ENCODE assay signal across 9 cellular contexts in the genomic region with DNA sequence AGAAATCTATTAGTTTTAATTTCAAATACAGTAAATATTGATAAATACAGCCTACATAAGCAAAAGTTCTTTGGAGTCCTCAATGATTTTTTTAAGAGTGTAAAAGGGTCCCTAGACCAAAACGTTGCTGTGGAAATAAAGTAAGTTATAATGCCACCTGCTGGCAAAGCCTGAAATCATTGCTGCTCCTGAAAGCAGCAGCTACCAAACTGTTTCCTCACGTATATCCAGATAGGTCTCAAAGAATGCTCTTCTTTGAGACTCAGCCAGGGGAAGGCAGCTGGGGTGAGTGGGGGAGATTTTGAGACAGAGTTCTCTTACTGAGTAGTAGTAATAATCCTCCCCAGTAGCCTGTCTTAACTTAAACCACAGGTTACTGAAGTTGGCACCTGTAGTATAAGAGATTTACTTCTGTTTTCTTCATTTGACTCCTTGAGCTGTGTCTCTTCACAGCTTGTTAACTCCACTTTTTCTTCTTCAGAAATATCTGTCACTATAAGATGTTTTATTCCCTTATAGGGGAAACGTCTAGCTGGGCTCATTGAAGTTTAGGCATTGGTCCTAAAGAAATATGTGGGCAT.
DNase-seq lines count a peak whose midpoint lies in the region; TF ChIP-seq lines count a peak whose summit lies in the region.
"Had no signal": no experiment of that assay in that cellular context is flagged by ENCODE, and none has a peak within 500 bp of the region (broad histone marks: within the 10 kb centered on the region; RNA-seq: fewer than 3 reads in every experiment).

No MANE protein-coding gene starts in this region.

- H3K27me3 ChIP-seq in GM06990 (replicated peaks; ENCODE audit: control insufficient read depth, insufficient read depth, low read length) (no peaks in the 10 kb centered on the region), neural cell (ENCODE audit: insufficient read depth, low read depth, low read length) (no peaks in the 10 kb centered on the region)

- H3K9me3 ChIP-seq in neural cell (ENCODE audit: low read length) = no peaks in the 10 kb centered on the region

- TF ChIP-seq CTCF in GM06990 (IDR thresholded peaks at IDR 0.05; ENCODE audit: insufficient read depth, low read length, poor library complexity, severe bottlenecking) = peak; percentile 67
- TF ChIP-seq CTCF in LNCAP (IDR thresholded peaks at IDR 0.05) = peak; percentile 80
- peak; percentile 60 for TF ChIP-seq CTCF in endothelial cell (IDR thresholded peaks at IDR 0.05; ENCODE audit: unreplicated experiment)
- TF ChIP-seq CTCF in neural cell (IDR thresholded peaks at IDR 0.05; ENCODE audit: poor library complexity, severe bottlenecking) = peak; percentile 75

- H2AFZ ChIP-seq in neural cell (ENCODE audit: low read depth, low read length) = no peak overlapping the region

- H4K20me1 ChIP-seq in neural cell (ENCODE audit: insufficient read depth) = no peaks in the 10 kb centered on the region

- H3K4me1 Mint-ChIP-seq in endothelial cell (ENCODE audit: unreplicated experiment) = no peaks in the 10 kb centered on the region
- H3K4me1 Mint-ChIP-seq in T-helper 2 cell treated with Interferon-gamma antibody and Interleukin-4, amounts not matched to agents 5 μg/mL and 100 μg/mL, for 36 hours (ENCODE audit: low read depth) = peaks cover 4% of the 10 kb centered on the region

- no peaks in the 10 kb centered on the region for H3K79me2 ChIP-seq in neural cell (replicated peaks; ENCODE audit: insufficient read depth, low read length)

- DNase-seq in AG08396 (ENCODE audit: low spot score) (peak; percentile 49), GM06990 (ENCODE audit: extremely low read depth, insufficient read length) (no peak), T follicular helper cell (ENCODE audit: low read depth) (peak; percentile 0), endothelial cell (ENCODE audit: low spot score) (peak; percentile 60), NCI-H146 (lab: John Stamatoyannopoulos, UW) (no peak)
- no peak for DNase-seq in T-helper 2 cell treated with Interferon-gamma antibody and Interleukin-4, amounts not matched to agents 5 μg/mL and 100 μg/mL, for 36 hours (ENCODE audit: low spot score)

- TF ChIP-seq RAD21 in neural cell (conservative IDR thresholded peaks at IDR 0.05) = peak; percentile 74

- peak overlapping the region; percentile 57 for H3K27ac Mint-ChIP-seq in endothelial cell (ENCODE audit: unreplicated experiment)
- H3K27ac Mint-ChIP-seq in T-helper 2 cell treated with Interferon-gamma antibody and Interleukin-4, amounts not matched to agents 5 μg/mL and 100 μg/mL, for 36 hours = no peak overlapping the region

- H3K9me2 ChIP-seq in neural cell (ENCODE audit: insufficient read depth, low read length) = no peaks in the 10 kb centered on the region

- no peak overlapping the region for H3K27ac ChIP-seq in neural cell (ENCODE audit: low read length)

- H3K4me3 Mint-ChIP-seq in endothelial cell (ENCODE audit: unreplicated experiment) = no peak overlapping the region
- no peak overlapping the region for H3K4me3 Mint-ChIP-seq in T-helper 2 cell treated with Interferon-gamma antibody and Interleukin-4, amounts not matched to agents 5 μg/mL and 100 μg/mL, for 36 hours
- H3K4me3 Mint-ChIP-seq: IgD-negative memory B cell had no signal

- H3K9me3 Mint-ChIP-seq in endothelial cell (ENCODE audit: unreplicated experiment) = no peaks in the 10 kb centered on the region
- no peaks in the 10 kb centered on the region for H3K9me3 Mint-ChIP-seq in T-helper 2 cell treated with Interferon-gamma antibody and Interleukin-4, amounts not matched to agents 5 μg/mL and 100 μg/mL, for 36 hours

- H3K4me3 ChIP-seq in GM06990 (replicated peaks; ENCODE audit: low read depth, low read length) = no peak overlapping the region
- no peak overlapping the region for H3K4me3 ChIP-seq in neural cell (ENCODE audit: low read length)

- no peaks in the 10 kb centered on the region for H3F3A ChIP-seq in neural cell (ENCODE audit: insufficient read depth, low read length, poor library complexity, severe bottlenecking)

- H3K36me3 ChIP-seq in GM06990 (ENCODE audit: control insufficient read depth, insufficient read depth, low read length) (peaks cover 15% of the 10 kb centered on the region), neural cell (ENCODE audit: insufficient read depth, low read length) (peaks cover 10% of the 10 kb centered on the region)

- H3K27me3 Mint-ChIP-seq in endothelial cell (ENCODE audit: unreplicated experiment) = peaks cover 1% of the 10 kb centered on the region
- no peaks in the 10 kb centered on the region for H3K27me3 Mint-ChIP-seq in T-helper 2 cell treated with Interferon-gamma antibody and Interleukin-4, amounts not matched to agents 5 μg/mL and 100 μg/mL, for 36 hours (ENCODE audit: low read depth)
- H3K27me3 Mint-ChIP-seq: IgD-negative memory B cell had no signal

- no peak overlapping the region for H3K9ac ChIP-seq in neural cell (ENCODE audit: low read length)

- TF ChIP-seq EP300 in neural cell (conservative IDR thresholded peaks at IDR 0.05; ENCODE audit: poor library complexity, severe bottlenecking) = no peak

- peaks cover 40% of the 10 kb centered on the region for H3K36me3 Mint-ChIP-seq in endothelial cell (ENCODE audit: low read depth, unreplicated experiment)
- peaks cover 33% of the 10 kb centered on the region for H3K36me3 Mint-ChIP-seq in T-helper 2 cell treated with Interferon-gamma antibody and Interleukin-4, amounts not matched to agents 5 μg/mL and 100 μg/mL, for 36 hours (ENCODE audit: low read depth)

- no peak overlapping the region for H3K4me2 ChIP-seq in neural cell (ENCODE audit: low read length)

TF ChIP-seq in neural cell, 6 proteins besides CTCF, POLR2A, EP300 and RAD21:
- TF ChIP-seq SMC3 (conservative IDR thresholded peaks at IDR 0.05; ENCODE audit: poor library complexity) (peak; percentile 78), MXI1 (conservative IDR thresholded peaks at IDR 0.05; ENCODE audit: poor library complexity, severe bottlenecking) (no peak), POLR2AphosphoS5 (IDR thresholded peaks at IDR 0.05) (no peak)

Comparison
In these comparisons a context has a peak if more than half of its experiments do, and no peak if none do; other contexts are left out.
1. DNase-seq: peak in AG08396 (single experiment), T follicular helper cell (single experiment) and endothelial cell (single experiment); none in GM06990 (single experiment), T-helper 2 cell treated with Interferon-gamma antibody and Interleukin-4, amounts not matched to agents 5 μg/mL and 100 μg/mL, for 36 hours (single experiment) and NCI-H146 (single experiment).
2. Peak in every context shown above with its lines, with median percentiles within 50 percentile points of each other: CTCF ChIP-seq.